Comparison of ENCODE assay signal across 10 cellular contexts in the genomic region with DNA sequence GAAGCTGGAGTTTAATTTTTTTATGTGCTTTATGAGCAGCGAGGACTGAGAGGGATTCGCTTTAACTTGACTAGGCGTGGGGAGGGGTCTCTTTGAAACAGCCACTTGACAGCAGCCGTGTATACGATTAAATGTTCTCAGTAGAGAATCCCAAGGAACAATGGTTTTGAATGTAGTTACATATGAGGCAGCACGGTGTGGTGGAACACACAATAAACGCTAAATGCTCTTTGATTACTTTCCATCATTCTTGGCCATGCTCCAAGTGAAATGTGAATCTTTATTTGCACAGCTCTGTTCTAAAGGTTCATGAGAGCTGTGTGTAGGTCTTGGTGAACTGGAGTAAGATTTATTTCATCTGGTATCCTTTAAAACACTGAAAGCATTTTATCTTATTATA.
DNase-seq lines count a peak whose midpoint lies in the region; ATAC-seq and TF ChIP-seq lines count a peak whose summit lies in the region.
"Had no signal": no experiment of that assay in that cellular context is flagged by ENCODE, and none has a peak within 500 bp of the region (broad histone marks: within the 10 kb centered on the region; RNA-seq: fewer than 3 reads in every experiment).

No MANE protein-coding gene starts in this region.

- no peak for TF ChIP-seq CTCF in heart right ventricle (IDR thresholded peaks at IDR 0.05)

- intact Hi-C loops in heart right ventricle (cut with DNase I): loop anchor here in 2 of 10 donors (5.0 to 10.0 kb wide), 4 partner anchors 82 to 252 kb away; partner anchors contain the start of gene TGFBR2 (in 1 of the 2)
- intact Hi-C loops in Right ventricle myocardium inferior (cut with DNase I): loop anchor here (5.0 kb wide), 1 partner anchor 337 kb away; no protein-coding TSS in a partner anchor
- intact Hi-C loops in left ventricle myocardium superior (cut with micrococcal nuclease): no loop called here
- intact Hi-C loops in aorta (cut with DNase I): loop anchor here in 1 of 2 donors (5.0 kb wide), 2 partner anchors 68 to 87 kb away; no protein-coding TSS in a partner anchor

- H3K27ac ChIP-seq in heart right ventricle: peak overlapping the region; percentile 59 to 82 (median 74)
- H3K27ac ChIP-seq in aorta (ENCODE audit: low read depth in 1 of 2, low read length in 2 of 2): peak overlapping the region; percentile 82 to 87
- H3K27ac ChIP-seq: GM23248 had no signal

- H3K4me3 ChIP-seq in heart right ventricle (no peak overlapping the region), aorta (ENCODE audit: low read length in 2 of 2) (no peak overlapping the region)
- H3K4me3 ChIP-seq: GM12878, GM23248 had no signal

- peaks cover 4 to 52% (median 44%) of the 10 kb centered on the region in 9 donors for H3K4me1 ChIP-seq in heart right ventricle
- H3K4me1 ChIP-seq in aorta (ENCODE audit: control insufficient read depth in 1 of 2, insufficient read depth in 2 of 2, low read length in 2 of 2): peaks cover 8 to 20% of the 10 kb centered on the region in 2 donors

- H3K9me3 ChIP-seq in heart right ventricle: no peaks in the 10 kb centered on the region
- no peaks in the 10 kb centered on the region for H3K9me3 ChIP-seq in aorta (ENCODE audit: control insufficient read depth, low read length)

- ATAC-seq in heart right ventricle: peak in 1 of 8 donors; percentile 10
- no peak for ATAC-seq in Right ventricle myocardium inferior
- ATAC-seq in left ventricle myocardium superior: peak; percentile 6
- no peak for ATAC-seq in aorta (ENCODE audit: low FRiP score)
- no peak for ATAC-seq in GM21619 (IDR thresholded peaks at IDR 0.05; ENCODE audit: unreplicated experiment)
- no peak for ATAC-seq in HG02759 (IDR thresholded peaks at IDR 0.05; ENCODE audit: unreplicated experiment)

- WGBS in heart right ventricle, 2 donors: 60 to 69% methylated on average over 7 of the region's 7 CpGs
- WGBS in aorta, 2 donors: 36 to 46% methylated on average over 7 of the region's 7 CpGs

- no peaks in the 10 kb centered on the region for H3K27me3 ChIP-seq in heart right ventricle
- H3K27me3 ChIP-seq in aorta (ENCODE audit: control insufficient read depth in 1 of 2, insufficient read depth in 2 of 2, low read length in 1 of 2): no peaks in the 10 kb centered on the region

- no peak for DNase-seq in heart right ventricle
- no peak for DNase-seq in Right ventricle myocardium inferior (ENCODE audit: missing footprints)
- peak; percentile 44 for DNase-seq in NCI-H446 treated with DMSO at 0.1 percent for 48 hours (lab: John Stamatoyannopoulos, UW)
- no peak for DNase-seq in left ventricle myocardium superior
- no peak for DNase-seq in aorta
- DNase-seq in stimulated activated CD8-positive, alpha-beta memory T cell treated with anti-CD3 and anti-CD28 coated beads, Interleukin-4, amount 100 ng/mL, for 48 hours: no peak

- H3K36me3 ChIP-seq in heart right ventricle: no peaks in the 10 kb centered on the region
- no peaks in the 10 kb centered on the region for H3K36me3 ChIP-seq in aorta (ENCODE audit: control insufficient read depth in 1 of 2, insufficient read depth in 2 of 2, low read length in 1 of 2)
